ENCODE assay signal across 8 cellular contexts in genomic region chr13:99086149-99086868, GRCh38.
A peak's percentile ranks its signal among the peaks of the same experiment; 100 is the strongest.
DNase-seq lines count a peak whose midpoint lies in the region; ATAC-seq and TF ChIP-seq lines count a peak whose summit lies in the region.

No MANE protein-coding gene starts in this region.

- H3K4me2 ChIP-seq in PC-3 (ENCODE audit: low read length): peak overlapping the region; percentile 82

- H2AFZ ChIP-seq in PC-3 (ENCODE audit: low read length): peak overlapping the region; percentile 87

- peak overlapping the region; percentile 71 for H3K9ac ChIP-seq in PC-3 (ENCODE audit: low read length)

- H3K4me1 ChIP-seq in PC-3 (ENCODE audit: insufficient read depth, low read length) (peaks cover 6% of the 10 kb centered on the region), neutrophil (ENCODE audit: control insufficient read depth in 1 of 2, insufficient read depth in 1 of 2, low read depth in 1 of 2, low read length in 1 of 2) (peaks cover 14 to 20% of the 10 kb centered on the region in 2 experiments), thyroid gland (peaks cover 12 to 26% of the 10 kb centered on the region in 2 donors)

- H3K79me2 ChIP-seq in PC-3 (ENCODE audit: low read length): peaks cover 45% of the 10 kb centered on the region

- BruUV-seq in PC-3 (replicated peaks; lab: Mats Ljungman, UMichigan): no TSS peak

- POLR2A ChIA-PET in AG04450 (lab: Yijun Ruan, JAX) (interaction anchor here (1.0 kb wide), 1 partner anchor 196 kb away, joined by 3 read pairs; no protein-coding TSS in a partner anchor), PC-3 (lab: Charles Lee; ENCODE audit: unreplicated experiment) (interaction anchor here (0.6 kb wide), 1 partner anchor 85 kb away, joined by 3 read pairs; no protein-coding TSS in a partner anchor)

- no peak for DNase-seq in AG04450 (ENCODE audit: low read depth, low spot score)
- DNase-seq in PC-3: peak; percentile 52
- DNase-seq in activated effector memory CD4-positive, alpha-beta T cell treated with anti-CD3 and anti-CD28 coated beads, Interleukin-2, amount 50 U/mL, for 16 hours: peak; percentile 92
- DNase-seq in foreskin melanocyte: peak; percentile 6
- peak; percentile 61 to 63 for DNase-seq in thyroid gland

- no peaks in the 10 kb centered on the region for H3F3A ChIP-seq in PC-3 (ENCODE audit: low read length, unreplicated experiment)

- intact Hi-C loops in PC-3 (cut with micrococcal nuclease) (loop anchor here (10.0 kb wide), 1 partner anchor 1652 kb away; the partner anchor contains the start of gene RAP2A), thyroid gland (cut with DNase I) (no loop called here)

- H3K27ac ChIP-seq in AG04450 (ENCODE audit: low read depth, low read length): no peak overlapping the region
- no peak overlapping the region for H3K27ac ChIP-seq in PC-3 (ENCODE audit: low read length)
- H3K27ac ChIP-seq in neutrophil: no peak overlapping the region
- peak overlapping the region; percentile 84 to 97 (median 90) for H3K27ac ChIP-seq in thyroid gland

- H3K4me3 ChIP-seq in AG04450 (ENCODE audit: low read depth, low read length): peak overlapping the region; percentile 66
- peak overlapping the region; percentile 87 for H3K4me3 ChIP-seq in PC-3 (ENCODE audit: low read length)
- peak overlapping the region; percentile 71 to 76 for H3K4me3 ChIP-seq in neutrophil (ENCODE audit: low read depth in 1 of 2, low read length in 1 of 2)
- H3K4me3 ChIP-seq in thyroid gland (replicated peaks in 1 of 3): peak overlapping the region; percentile 74 to 99 (median 91)

- no peaks in the 10 kb centered on the region for H3K9me2 ChIP-seq in PC-3 (replicated peaks; ENCODE audit: low read length)

- H4K20me1 ChIP-seq in PC-3 (ENCODE audit: low read length): 0 out of 2 replicates have a peak, but pooled peaks cover 4% of the 10 kb centered on the region

- TF ChIP-seq CTCF in AG04450 (IDR thresholded peaks at IDR 0.05; ENCODE audit: low read depth, low read length) (no peak), PC-3 (conservative IDR thresholded peaks at IDR 0.05; ENCODE audit: low read depth, low read length) (no peak), neutrophil (IDR thresholded peaks at IDR 0.05) (no peak), thyroid gland (IDR thresholded peaks at IDR 0.05) (no peak)

- H3K36me3 ChIP-seq in PC-3 (ENCODE audit: low read depth, low read length) (no peaks in the 10 kb centered on the region), neutrophil (no peaks in the 10 kb centered on the region), thyroid gland (no peaks in the 10 kb centered on the region)

- H3K9me3 ChIP-seq in AG04450 (ENCODE audit: control insufficient read depth, insufficient read depth, low read length) (peaks cover 7% of the 10 kb centered on the region; the same call in 1 of the 2 replicates), PC-3 (ENCODE audit: low read length) (no peaks in the 10 kb centered on the region), neutrophil (no peaks in the 10 kb centered on the region), thyroid gland (no peaks in the 10 kb centered on the region)

- peak; percentile 62 to 92 for TF ChIP-seq POLR2A in thyroid gland (IDR thresholded peaks at IDR 0.05)

- CTCF ChIA-PET in AG04450 (lab: Charles Lee): no interaction called here
- CTCF ChIA-PET in PC-3 (lab: Charles Lee): interaction anchor here (0.6 kb wide), 1 partner anchor 180 kb away, joined by 3 read pairs; no protein-coding TSS in a partner anchor

- H3K27me3 ChIP-seq in AG04450 (ENCODE audit: control insufficient read depth, insufficient read depth, low read length) (peaks cover 12% of the 10 kb centered on the region), PC-3 (ENCODE audit: low read length) (no peaks in the 10 kb centered on the region), neutrophil (peaks cover 99% of the 10 kb centered on the region), thyroid gland (no peaks in the 10 kb centered on the region)

- ATAC-seq in GM18868 (IDR thresholded peaks at IDR 0.05; ENCODE audit: unreplicated experiment) (peak; percentile 43), HG03103 (IDR thresholded peaks at IDR 0.05; ENCODE audit: low read depth, unreplicated experiment) (peak; percentile 39), PC-3 (peak; percentile 55)

- WGBS in thyroid gland, 2 donors: 0 to 5% methylated on average over 2 to 10 of the region's 121 CpGs

Comparison
In these comparisons a context has a peak if more than half of its experiments do, and no peak if none do; other contexts are left out.
1. H3K27ac ChIP-seq: peak in thyroid gland (3 of 3); none in AG04450 (single experiment), PC-3 (single experiment) and neutrophil (single experiment).
2. Peak in every context shown above with its lines, with median percentiles within 50 percentile points of each other: H3K4me3 ChIP-seq and ATAC-seq.